Comparison of ENCODE assay signal across 1 cellular context in genomic region chr1:54254055-54254454, GRCh38.
TF ChIP-seq lines count a peak whose summit lies in the region.

No MANE protein-coding gene starts in this region.

TF ChIP-seq in endothelial cell of umbilical vein, 7 proteins besides CTCF, POLR2A, EP300 and RAD21:
- no peak for TF ChIP-seq MYC (IDR thresholded peaks at IDR 0.05; ENCODE audit: low read depth, low read length)
- TF ChIP-seq MAX (IDR thresholded peaks at IDR 0.05; ENCODE audit: insufficient read depth, insufficient read length) = no peak
- no peak for TF ChIP-seq FOS (IDR thresholded peaks at IDR 0.05; ENCODE audit: borderline replicate concordance, insufficient read depth, low read length)
- no peak for TF ChIP-seq JUN (IDR thresholded peaks at IDR 0.05; ENCODE audit: borderline replicate concordance, insufficient read depth, insufficient read length, low read depth)
- no peak for TF ChIP-seq POLR2AphosphoS5 (IDR thresholded peaks at IDR 0.05; ENCODE audit: insufficient read depth, low read depth, low read length)
- no peak for TF ChIP-seq GATA2 (IDR thresholded peaks at IDR 0.05; ENCODE audit: insufficient read depth, insufficient read length, low read depth, low read length)
- no peak for TF ChIP-seq EZH2 (IDR thresholded peaks at IDR 0.05; ENCODE audit: borderline replicate concordance, low read depth, low read length, severe bottlenecking)
